16 cellular contexts compared by ENCODE assay signal in genomic region chr13:40814803-40815202, GRCh38.
"Had no signal": no experiment of that assay in that cellular context is flagged by ENCODE, and none has a peak within 500 bp of the region (broad histone marks: within the 10 kb centered on the region; RNA-seq: fewer than 3 reads in every experiment).

No MANE protein-coding gene starts in this region.

- H3K27ac Mint-ChIP-seq: stimulated activated naive B cell treated with anti-CD40 and anti-IgM and Interleukin-4, amounts not matched to agents 10 μg/mL and 1 μg/mL and 100 μg/mL, for 72 hours had no signal

- H3K36me3 ChIP-seq: neutrophil had no signal

- H3K9me3 ChIP-seq: mucosa of descending colon, neutrophil, testis had no signal

- H3K4me1 ChIP-seq: heart left ventricle, testis, transverse colon had no signal

- H3K27me3 ChIP-seq: dorsolateral prefrontal cortex, heart left ventricle, neutrophil, testis, transverse colon had no signal

- H3K27me3 Mint-ChIP-seq: naive thymus-derived CD8-positive, alpha-beta T cell; stimulated activated naive B cell treated with anti-CD40 and anti-IgM and Interleukin-4, amounts not matched to agents 10 μg/mL and 1 μg/mL and 100 μg/mL, for 72 hours; stimulated activated naive CD8-positive, alpha-beta T cell treated with anti-CD3 and anti-CD28 coated beads, Interleukin-15, amount 100 ng/mL, for 72 hours had no signal

- H3K4me3 ChIP-seq: dorsolateral prefrontal cortex, heart left ventricle, mucosa of descending colon, skin epidermis, testis, transverse colon had no signal

- ATAC-seq: naive thymus-derived CD8-positive, alpha-beta T cell; sciatic nerve had no signal

- H3K4me3 Mint-ChIP-seq: naive thymus-derived CD8-positive, alpha-beta T cell; stimulated activated naive B cell treated with anti-CD40 and anti-IgM and Interleukin-4, amounts not matched to agents 10 μg/mL and 1 μg/mL and 100 μg/mL, for 72 hours; stimulated activated naive CD8-positive, alpha-beta T cell treated with anti-CD3 and anti-CD28 coated beads, Interleukin-15, amount 100 ng/mL, for 72 hours had no signal

- DNase-seq: cortex of kidney; dorsolateral prefrontal cortex; effector CD8-positive, alpha-beta T cell; heart left ventricle; hippocampal formation; mucosa of descending colon; stimulated activated CD4-positive, alpha-beta T cell treated with anti-CD3 and anti-CD28 coated beads, Interleukin-2, amount 100 ng/mL, for 24 hours; stimulated activated CD4-positive, alpha-beta T cell treated with anti-CD3 and anti-CD28 coated beads, Interleukin-4, amount 100 ng/mL, for 4 hours; stimulated activated naive B cell treated with anti-CD40 and anti-IgM and Interleukin-4, amounts not matched to agents 10 μg/mL and 1 μg/mL and 100 μg/mL, for 72 hours; stimulated activated naive CD8-positive, alpha-beta T cell treated with anti-CD3 and anti-CD28 coated beads, Interleukin-15, amount 100 ng/mL, for 72 hours; testis; transverse colon had no signal

- H3K27ac ChIP-seq: dorsolateral prefrontal cortex, heart left ventricle, neutrophil, skin epidermis, testis, transverse colon had no signal
